Comparison of ENCODE assay signal across 8 cellular contexts in genomic region chr2:174846941-174847938, GRCh38.
DNase-seq lines count a peak whose midpoint lies in the region; ATAC-seq lines count a peak whose summit lies in the region.

No MANE protein-coding gene starts in this region.

- DNase-seq in AG20443 (ENCODE audit: low spot score) (peak; percentile 70), NCI-H2171 (lab: John Stamatoyannopoulos, UW) (peak; percentile 47), dermis blood vessel endothelial cell (peak; percentile 19), midbrain (lab: John Stamatoyannopoulos, UW) (peak; percentile 40)
- DNase-seq in activated CD4-positive, alpha-beta T cell treated with anti-CD3 and anti-CD28 coated beads, Interleukin-2, amount 50 U/mL, for 4 hours: no peak

- ATAC-seq in HG03565 (IDR thresholded peaks at IDR 0.05; ENCODE audit: unreplicated experiment): no peak
- ATAC-seq in esophagus mucosa: no peak
- no peak for ATAC-seq in HG03159 (IDR thresholded peaks at IDR 0.05; ENCODE audit: unreplicated experiment)

Comparison
In these comparisons a context has a peak if more than half of its experiments do, and no peak if none do; other contexts are left out.
1. DNase-seq: peak in AG20443 (single experiment), NCI-H2171 (single experiment), dermis blood vessel endothelial cell (single experiment) and midbrain (single experiment); none in activated CD4-positive, alpha-beta T cell treated with anti-CD3 and anti-CD28 coated beads, Interleukin-2, amount 50 U/mL, for 4 hours (0 of 2).